1 cellular context compared by ENCODE assay signal in genomic region chr4:69377562-69377961, GRCh38.
TF ChIP-seq lines count a peak whose summit lies in the region.

No MANE protein-coding gene starts in this region.

TF ChIP-seq in SK-N-SH, 30 proteins besides CTCF, POLR2A, EP300 and RAD21 (continued from another document):
- TF ChIP-seq, protein P1, sequence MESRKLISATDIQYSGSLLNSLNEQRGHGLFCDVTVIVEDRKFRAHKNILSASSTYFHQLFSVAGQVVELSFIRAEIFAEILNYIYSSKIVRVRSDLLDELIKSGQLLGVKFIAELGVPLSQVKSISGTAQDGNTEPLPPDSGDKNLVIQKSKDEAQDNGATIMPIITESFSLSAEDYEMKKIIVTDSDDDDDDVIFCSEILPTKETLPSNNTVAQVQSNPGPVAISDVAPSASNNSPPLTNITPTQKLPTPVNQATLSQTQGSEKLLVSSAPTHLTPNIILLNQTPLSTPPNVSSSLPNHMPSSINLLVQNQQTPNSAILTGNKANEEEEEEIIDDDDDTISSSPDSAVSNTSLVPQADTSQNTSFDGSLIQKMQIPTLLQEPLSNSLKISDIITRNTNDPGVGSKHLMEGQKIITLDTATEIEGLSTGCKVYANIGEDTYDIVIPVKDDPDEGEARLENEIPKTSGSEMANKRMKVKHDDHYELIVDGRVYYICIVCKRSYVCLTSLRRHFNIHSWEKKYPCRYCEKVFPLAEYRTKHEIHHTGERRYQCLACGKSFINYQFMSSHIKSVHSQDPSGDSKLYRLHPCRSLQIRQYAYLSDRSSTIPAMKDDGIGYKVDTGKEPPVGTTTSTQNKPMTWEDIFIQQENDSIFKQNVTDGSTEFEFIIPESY (IDR thresholded peaks at IDR 0.05; ENCODE audit: borderline replicate concordance, low read depth) = no peak
- TF ChIP-seq GATA2 (CRISPR knock-in tag; IDR thresholded peaks at IDR 0.05) (no peak), GABPA (IDR thresholded peaks at IDR 0.05; ENCODE audit: low read depth) (no peak), FOSL2 (IDR thresholded peaks at IDR 0.05; ENCODE audit: borderline replicate concordance, low read depth) (no peak), CHD2 (IDR thresholded peaks at IDR 0.05; ENCODE audit: low read length, partially characterized antibody) (no peak), SIN3A (IDR thresholded peaks at IDR 0.05; ENCODE audit: borderline replicate concordance, low read depth, low read length) (no peak), MEF2A (IDR thresholded peaks at IDR 0.05; ENCODE audit: borderline replicate concordance, low read depth) (no peak), POLR2AphosphoS5 (IDR thresholded peaks at IDR 0.05; ENCODE audit: low read depth, low read length) (no peak), YY1 (IDR thresholded peaks at IDR 0.05; ENCODE audit: low read depth) (no peak), TCF12 (IDR thresholded peaks at IDR 0.05) (no peak), NRF1 (IDR thresholded peaks at IDR 0.05; ENCODE audit: low read depth, low read length) (no peak), RXRA (IDR thresholded peaks at IDR 0.05; ENCODE audit: borderline replicate concordance, low read depth) (no peak)
- TF ChIP-seq, protein P2, sequence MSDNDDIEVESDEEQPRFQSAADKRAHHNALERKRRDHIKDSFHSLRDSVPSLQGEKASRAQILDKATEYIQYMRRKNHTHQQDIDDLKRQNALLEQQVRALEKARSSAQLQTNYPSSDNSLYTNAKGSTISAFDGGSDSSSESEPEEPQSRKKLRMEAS (IDR thresholded peaks at IDR 0.05; ENCODE audit: low read depth) = no peak
